ENCODE assay signal across 1 cellular context in the genomic region with DNA sequence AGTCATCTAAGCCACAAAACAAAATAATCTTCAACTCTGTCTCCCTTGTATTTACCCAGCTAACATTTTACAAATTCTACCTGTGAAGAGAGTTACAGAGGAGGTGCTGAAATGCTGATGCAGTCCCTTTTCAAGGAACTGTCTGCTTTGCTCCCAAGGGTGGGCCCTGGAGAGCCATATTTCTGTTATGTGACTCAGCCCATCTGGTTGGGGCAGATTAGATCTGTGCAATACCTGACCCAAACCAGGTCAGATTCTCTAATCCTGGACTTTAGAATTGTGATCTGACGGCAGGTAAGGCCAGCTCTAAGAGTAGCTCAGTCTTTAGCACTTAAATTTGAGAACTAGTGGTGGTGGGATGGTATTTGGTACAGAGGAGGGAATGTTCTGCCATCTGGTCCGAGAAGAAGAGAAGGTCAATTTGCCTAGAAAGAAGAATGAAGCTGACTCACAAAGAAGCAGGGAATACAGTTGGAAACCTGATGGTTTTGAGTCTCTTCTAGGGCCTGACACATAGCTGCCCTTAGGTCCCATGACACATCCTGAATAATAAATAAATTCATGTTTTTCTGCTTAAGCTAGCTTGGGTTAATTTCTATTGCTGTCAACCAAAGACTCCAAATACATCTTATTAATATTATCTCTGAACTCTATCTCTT.
TF ChIP-seq lines count a peak whose summit lies in the region.

No MANE protein-coding gene starts in this region.

TF ChIP-seq in K562, 482 proteins besides CTCF, POLR2A, EP300 and RAD21 (continued from another document):
- TF ChIP-seq, protein P1, sequence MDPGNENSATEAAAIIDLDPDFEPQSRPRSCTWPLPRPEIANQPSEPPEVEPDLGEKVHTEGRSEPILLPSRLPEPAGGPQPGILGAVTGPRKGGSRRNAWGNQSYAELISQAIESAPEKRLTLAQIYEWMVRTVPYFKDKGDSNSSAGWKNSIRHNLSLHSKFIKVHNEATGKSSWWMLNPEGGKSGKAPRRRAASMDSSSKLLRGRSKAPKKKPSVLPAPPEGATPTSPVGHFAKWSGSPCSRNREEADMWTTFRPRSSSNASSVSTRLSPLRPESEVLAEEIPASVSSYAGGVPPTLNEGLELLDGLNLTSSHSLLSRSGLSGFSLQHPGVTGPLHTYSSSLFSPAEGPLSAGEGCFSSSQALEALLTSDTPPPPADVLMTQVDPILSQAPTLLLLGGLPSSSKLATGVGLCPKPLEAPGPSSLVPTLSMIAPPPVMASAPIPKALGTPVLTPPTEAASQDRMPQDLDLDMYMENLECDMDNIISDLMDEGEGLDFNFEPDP (CRISPR knock-in tag; IDR thresholded peaks at IDR 0.05) = no peak
- TF ChIP-seq, protein P2, sequence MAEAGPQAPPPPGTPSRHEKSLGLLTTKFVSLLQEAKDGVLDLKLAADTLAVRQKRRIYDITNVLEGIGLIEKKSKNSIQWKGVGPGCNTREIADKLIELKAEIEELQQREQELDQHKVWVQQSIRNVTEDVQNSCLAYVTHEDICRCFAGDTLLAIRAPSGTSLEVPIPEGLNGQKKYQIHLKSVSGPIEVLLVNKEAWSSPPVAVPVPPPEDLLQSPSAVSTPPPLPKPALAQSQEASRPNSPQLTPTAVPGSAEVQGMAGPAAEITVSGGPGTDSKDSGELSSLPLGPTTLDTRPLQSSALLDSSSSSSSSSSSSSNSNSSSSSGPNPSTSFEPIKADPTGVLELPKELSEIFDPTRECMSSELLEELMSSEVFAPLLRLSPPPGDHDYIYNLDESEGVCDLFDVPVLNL (CRISPR knock-in tag; IDR thresholded peaks at IDR 0.05; ENCODE audit: low read depth) = no peak
- TF ChIP-seq SOX6 (IDR thresholded peaks at IDR 0.05) (peak; percentile 82), ILK (tag; IDR thresholded peaks at IDR 0.05; ENCODE audit: borderline replicate concordance, low read depth) (no peak), NEUROD1 (IDR thresholded peaks at IDR 0.05; ENCODE audit: borderline replicate concordance, low read depth, low read length, partially characterized antibody) (peak; percentile 55), YY1 (IDR thresholded peaks at IDR 0.05; ENCODE audit: borderline replicate concordance in 1 of 3, control insufficient read depth in 1 of 3, extremely low read depth in 1 of 3, insufficient read depth in 3 of 3, insufficient read length in 1 of 3, insufficient replicate concordance in 2 of 3, low read depth in 1 of 3, low read length in 2 of 3) (no peak), ZNF134 (CRISPR knock-in tag; conservative IDR thresholded peaks at IDR 0.05) (no peak), EHMT2 (IDR thresholded peaks at IDR 0.05) (0 out of 2 replicates have a peak, but pooled peaks have one; percentile 39), FOXM1 (IDR thresholded peaks at IDR 0.05; ENCODE audit: low read depth) (0 out of 2 replicates have a peak, but pooled peaks have one; percentile 43), FOXM1 (CRISPR knock-in tag; IDR thresholded peaks at IDR 0.05; ENCODE audit: low read depth) (no peak), ZNF316 (IDR thresholded peaks at IDR 0.05) (peak; percentile 96), NCOA1 (IDR thresholded peaks at IDR 0.05; ENCODE audit: low read depth) (peak; percentile 52; the same call in 1 of the 2 replicates), MAFK (IDR thresholded peaks at IDR 0.05; ENCODE audit: low read length) (peak; percentile 76), SRF (CRISPR knock-in tag; IDR thresholded peaks at IDR 0.05) (no peak), GATA2 (CRISPR knock-in tag; IDR thresholded peaks at IDR 0.05) (0 out of 2 replicates have a peak, but pooled peaks have one; percentile 26), NCOR1 (IDR thresholded peaks at IDR 0.05) (peak; percentile 35; the same call in 1 of the 2 replicates), CBX5 (IDR thresholded peaks at IDR 0.05; ENCODE audit: borderline replicate concordance, low read depth) (no peak), NRF1 (conservative IDR thresholded peaks at IDR 0.05 in 1 of 2, IDR thresholded peaks at IDR 0.05 in 1 of 2) (peak; percentile 44 to 57; a peak in 3 of 4 replicates), PHB2 (IDR thresholded peaks at IDR 0.05; ENCODE audit: low read depth) (no peak), CXXC5 (CRISPR knock-in tag; IDR thresholded peaks at IDR 0.05) (peak; percentile 87), TAL1 (IDR thresholded peaks at IDR 0.05) (peak; percentile 75), LEF1 (IDR thresholded peaks at IDR 0.05) (0 out of 2 replicates have a peak, but pooled peaks have one; percentile 41), MEIS2 (IDR thresholded peaks at IDR 0.05; ENCODE audit: partially characterized antibody) (peak; percentile 67), CHD2 (IDR thresholded peaks at IDR 0.05; ENCODE audit: low read depth, low read length) (no peak), MTA1 (IDR thresholded peaks at IDR 0.05; ENCODE audit: borderline replicate concordance) (peak; percentile 41; the same call in 1 of the 2 replicates), DPF2 (IDR thresholded peaks at IDR 0.05) (peak; percentile 94), ATF7 (IDR thresholded peaks at IDR 0.05) (0 out of 2 replicates have a peak, but pooled peaks have one; percentile 34), TCF3 (CRISPR knock-in tag; IDR thresholded peaks at IDR 0.05) (peak; percentile 84), MAFG (tag; conservative IDR thresholded peaks at IDR 0.05) (peak; percentile 66), ZNF121 (CRISPR knock-in tag; conservative IDR thresholded peaks at IDR 0.05) (no peak), KAT8 (IDR thresholded peaks at IDR 0.05; ENCODE audit: low read depth) (no peak), STAT5A (IDR thresholded peaks at IDR 0.05; ENCODE audit: borderline replicate concordance, low read length) (peak; percentile 51), L3MBTL2 (IDR thresholded peaks at IDR 0.05) (peak; percentile 40; the same call in 1 of the 2 replicates)
- TF ChIP-seq, protein P3, sequence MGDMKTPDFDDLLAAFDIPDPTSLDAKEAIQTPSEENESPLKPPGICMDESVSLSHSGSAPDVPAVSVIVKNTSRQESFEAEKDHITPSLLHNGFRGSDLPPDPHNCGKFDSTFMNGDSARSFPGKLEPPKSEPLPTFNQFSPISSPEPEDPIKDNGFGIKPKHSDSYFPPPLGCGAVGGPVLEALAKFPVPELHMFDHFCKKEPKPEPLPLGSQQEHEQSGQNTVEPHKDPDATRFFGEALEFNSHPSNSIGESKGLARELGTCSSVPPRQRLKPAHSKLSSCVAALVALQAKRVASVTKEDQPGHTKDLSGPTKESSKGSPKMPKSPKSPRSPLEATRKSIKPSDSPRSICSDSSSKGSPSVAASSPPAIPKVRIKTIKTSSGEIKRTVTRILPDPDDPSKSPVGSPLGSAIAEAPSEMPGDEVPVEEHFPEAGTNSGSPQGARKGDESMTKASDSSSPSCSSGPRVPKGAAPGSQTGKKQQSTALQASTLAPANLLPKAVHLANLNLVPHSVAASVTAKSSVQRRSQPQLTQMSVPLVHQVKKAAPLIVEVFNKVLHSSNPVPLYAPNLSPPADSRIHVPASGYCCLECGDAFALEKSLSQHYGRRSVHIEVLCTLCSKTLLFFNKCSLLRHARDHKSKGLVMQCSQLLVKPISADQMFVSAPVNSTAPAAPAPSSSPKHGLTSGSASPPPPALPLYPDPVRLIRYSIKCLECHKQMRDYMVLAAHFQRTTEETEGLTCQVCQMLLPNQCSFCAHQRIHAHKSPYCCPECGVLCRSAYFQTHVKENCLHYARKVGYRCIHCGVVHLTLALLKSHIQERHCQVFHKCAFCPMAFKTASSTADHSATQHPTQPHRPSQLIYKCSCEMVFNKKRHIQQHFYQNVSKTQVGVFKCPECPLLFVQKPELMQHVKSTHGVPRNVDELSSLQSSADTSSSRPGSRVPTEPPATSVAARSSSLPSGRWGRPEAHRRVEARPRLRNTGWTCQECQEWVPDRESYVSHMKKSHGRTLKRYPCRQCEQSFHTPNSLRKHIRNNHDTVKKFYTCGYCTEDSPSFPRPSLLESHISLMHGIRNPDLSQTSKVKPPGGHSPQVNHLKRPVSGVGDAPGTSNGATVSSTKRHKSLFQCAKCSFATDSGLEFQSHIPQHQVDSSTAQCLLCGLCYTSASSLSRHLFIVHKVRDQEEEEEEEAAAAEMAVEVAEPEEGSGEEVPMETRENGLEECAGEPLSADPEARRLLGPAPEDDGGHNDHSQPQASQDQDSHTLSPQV (IDR thresholded peaks at IDR 0.05) = no peak
- TF ChIP-seq, protein P4, sequence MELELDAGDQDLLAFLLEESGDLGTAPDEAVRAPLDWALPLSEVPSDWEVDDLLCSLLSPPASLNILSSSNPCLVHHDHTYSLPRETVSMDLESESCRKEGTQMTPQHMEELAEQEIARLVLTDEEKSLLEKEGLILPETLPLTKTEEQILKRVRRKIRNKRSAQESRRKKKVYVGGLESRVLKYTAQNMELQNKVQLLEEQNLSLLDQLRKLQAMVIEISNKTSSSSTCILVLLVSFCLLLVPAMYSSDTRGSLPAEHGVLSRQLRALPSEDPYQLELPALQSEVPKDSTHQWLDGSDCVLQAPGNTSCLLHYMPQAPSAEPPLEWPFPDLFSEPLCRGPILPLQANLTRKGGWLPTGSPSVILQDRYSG (tag; conservative IDR thresholded peaks at IDR 0.05; ENCODE audit: low read depth) = no peak
- TF ChIP-seq, protein P5, sequence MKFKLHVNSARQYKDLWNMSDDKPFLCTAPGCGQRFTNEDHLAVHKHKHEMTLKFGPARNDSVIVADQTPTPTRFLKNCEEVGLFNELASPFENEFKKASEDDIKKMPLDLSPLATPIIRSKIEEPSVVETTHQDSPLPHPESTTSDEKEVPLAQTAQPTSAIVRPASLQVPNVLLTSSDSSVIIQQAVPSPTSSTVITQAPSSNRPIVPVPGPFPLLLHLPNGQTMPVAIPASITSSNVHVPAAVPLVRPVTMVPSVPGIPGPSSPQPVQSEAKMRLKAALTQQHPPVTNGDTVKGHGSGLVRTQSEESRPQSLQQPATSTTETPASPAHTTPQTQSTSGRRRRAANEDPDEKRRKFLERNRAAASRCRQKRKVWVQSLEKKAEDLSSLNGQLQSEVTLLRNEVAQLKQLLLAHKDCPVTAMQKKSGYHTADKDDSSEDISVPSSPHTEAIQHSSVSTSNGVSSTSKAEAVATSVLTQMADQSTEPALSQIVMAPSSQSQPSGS (CRISPR knock-in tag; IDR thresholded peaks at IDR 0.05) = no peak
- TF ChIP-seq, protein P6, sequence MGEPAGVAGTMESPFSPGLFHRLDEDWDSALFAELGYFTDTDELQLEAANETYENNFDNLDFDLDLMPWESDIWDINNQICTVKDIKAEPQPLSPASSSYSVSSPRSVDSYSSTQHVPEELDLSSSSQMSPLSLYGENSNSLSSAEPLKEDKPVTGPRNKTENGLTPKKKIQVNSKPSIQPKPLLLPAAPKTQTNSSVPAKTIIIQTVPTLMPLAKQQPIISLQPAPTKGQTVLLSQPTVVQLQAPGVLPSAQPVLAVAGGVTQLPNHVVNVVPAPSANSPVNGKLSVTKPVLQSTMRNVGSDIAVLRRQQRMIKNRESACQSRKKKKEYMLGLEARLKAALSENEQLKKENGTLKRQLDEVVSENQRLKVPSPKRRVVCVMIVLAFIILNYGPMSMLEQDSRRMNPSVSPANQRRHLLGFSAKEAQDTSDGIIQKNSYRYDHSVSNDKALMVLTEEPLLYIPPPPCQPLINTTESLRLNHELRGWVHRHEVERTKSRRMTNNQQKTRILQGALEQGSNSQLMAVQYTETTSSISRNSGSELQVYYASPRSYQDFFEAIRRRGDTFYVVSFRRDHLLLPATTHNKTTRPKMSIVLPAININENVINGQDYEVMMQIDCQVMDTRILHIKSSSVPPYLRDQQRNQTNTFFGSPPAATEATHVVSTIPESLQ (CRISPR knock-in tag; IDR thresholded peaks at IDR 0.05) = peak; percentile 44; the same call in 1 of the 2 replicates
- TF ChIP-seq, protein P7, sequence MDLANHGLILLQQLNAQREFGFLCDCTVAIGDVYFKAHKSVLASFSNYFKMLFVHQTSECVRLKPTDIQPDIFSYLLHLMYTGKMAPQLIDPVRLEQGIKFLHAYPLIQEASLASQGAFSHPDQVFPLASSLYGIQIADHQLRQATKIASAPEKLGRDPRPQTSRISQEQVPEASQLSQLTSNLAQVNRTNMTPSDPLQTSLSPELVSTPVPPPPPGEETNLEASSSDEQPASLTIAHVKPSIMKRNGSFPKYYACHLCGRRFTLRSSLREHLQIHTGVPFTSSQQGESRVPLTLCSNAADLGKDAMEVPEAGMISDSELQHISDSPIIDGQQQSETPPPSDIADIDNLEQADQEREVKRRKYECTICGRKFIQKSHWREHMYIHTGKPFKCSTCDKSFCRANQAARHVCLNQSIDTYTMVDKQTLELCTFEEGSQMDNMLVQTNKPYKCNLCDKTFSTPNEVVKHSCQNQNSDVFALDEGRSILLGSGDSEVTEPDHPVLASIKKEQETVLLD (IDR thresholded peaks at IDR 0.05) = peak; percentile 43; the same call in 1 of the 2 replicates
- TF ChIP-seq, protein P8, sequence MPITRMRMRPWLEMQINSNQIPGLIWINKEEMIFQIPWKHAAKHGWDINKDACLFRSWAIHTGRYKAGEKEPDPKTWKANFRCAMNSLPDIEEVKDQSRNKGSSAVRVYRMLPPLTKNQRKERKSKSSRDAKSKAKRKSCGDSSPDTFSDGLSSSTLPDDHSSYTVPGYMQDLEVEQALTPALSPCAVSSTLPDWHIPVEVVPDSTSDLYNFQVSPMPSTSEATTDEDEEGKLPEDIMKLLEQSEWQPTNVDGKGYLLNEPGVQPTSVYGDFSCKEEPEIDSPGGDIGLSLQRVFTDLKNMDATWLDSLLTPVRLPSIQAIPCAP (CRISPR knock-in tag; IDR thresholded peaks at IDR 0.05; ENCODE audit: borderline replicate concordance) = no peak
TF ChIP-seq in K562: peak in this region for 57.
